8 cellular contexts compared by ENCODE assay signal in genomic region chr12:122966743-122967058, GRCh38. TPM values are rescaled to one million over a fixed set of nuclear protein-coding genes. Genes with fewer than 3 reads are reported as not detected.
DNase-seq lines count a peak whose midpoint lies in the region; ATAC-seq, FAIRE-seq and TF ChIP-seq lines count a peak whose summit lies in the region.

No MANE protein-coding gene starts in this region.

- TF ChIP-seq RAD21 in K562 (CRISPR knock-in tag; conservative IDR thresholded peaks at IDR 0.05 in 1 of 2, IDR thresholded peaks at IDR 0.05 in 1 of 2): no peak

- ATAC-seq in activated naive CD8-positive, alpha-beta T cell treated with anti-CD3 and anti-CD28 coated beads, Interleukin-2, amount 50 U/mL, for 24 hours: no peak
- ATAC-seq in K562: no peak
- no peak for ATAC-seq in HG03571 (IDR thresholded peaks at IDR 0.05; ENCODE audit: unreplicated experiment)

- H4K20me1 ChIP-seq in K562 (replicated peaks; ENCODE audit: control insufficient read depth, insufficient read depth, low read length): no peaks in the 10 kb centered on the region; the same call in 1 of the 2 replicates

- H3K27me3 Mint-ChIP-seq in activated naive CD8-positive, alpha-beta T cell: no peaks in the 10 kb centered on the region
- no peaks in the 10 kb centered on the region for H3K27me3 Mint-ChIP-seq in activated naive CD8-positive, alpha-beta T cell treated with anti-CD3 and anti-CD28 coated beads, Interleukin-2, amount 50 U/mL, for 24 hours

- H3K9me3 ChIP-seq in K562 (replicated peaks; ENCODE audit: control insufficient read depth, insufficient read depth, low read depth, low read length): no peaks in the 10 kb centered on the region
- no peaks in the 10 kb centered on the region for H3K9me3 ChIP-seq in muscle layer of duodenum (ENCODE audit: control insufficient read depth in 1 of 2, low read length in 2 of 2)
- no peaks in the 10 kb centered on the region for H3K9me3 ChIP-seq in transverse colon

- peaks cover 29 to 46% of the 10 kb centered on the region in 2 experiments for H3K4me1 ChIP-seq in K562 (replicated peaks in 1 of 2; ENCODE audit: control insufficient read depth in 2 of 2, insufficient read depth in 2 of 2, low read length in 2 of 2)
- peaks cover 0 to 31% of the 10 kb centered on the region in 2 donors for H3K4me1 ChIP-seq in muscle layer of duodenum (ENCODE audit: control insufficient read depth in 1 of 2, insufficient read depth in 2 of 2, low read length in 2 of 2)
- peaks cover 9 to 59% (median 30%) of the 10 kb centered on the region in 4 donors for H3K4me1 ChIP-seq in transverse colon

- intact Hi-C loops in K562 (cut with micrococcal nuclease): no loop called here
- intact Hi-C loops in transverse colon (cut with DNase I; ENCODE audit: low total_unique reads): no loop called here

- H3K4me3 Mint-ChIP-seq in activated naive CD8-positive, alpha-beta T cell: peak overlapping the region; percentile 55
- no peak overlapping the region for H3K4me3 Mint-ChIP-seq in activated naive CD8-positive, alpha-beta T cell treated with anti-CD3 and anti-CD28 coated beads, Interleukin-2, amount 50 U/mL, for 24 hours

- 11% methylated on average over 5 of the region's 5 CpGs for WGBS in K562 (ENCODE audit: insufficient coverage, low coverage, missing lambda C conversion rate)
- 32% methylated on average over 5 of the region's 5 CpGs; no CpG with 5 or more reads in 1 of the 2 donors for WGBS in transverse colon (ENCODE audit: low coverage in 1 of 2), 2 donors

- TF ChIP-seq POLR2A in K562 (conservative IDR thresholded peaks at IDR 0.05): no peak
- TF ChIP-seq POLR2A in transverse colon (IDR thresholded peaks at IDR 0.05): no peak

- peaks cover 9% of the 10 kb centered on the region for H3K4me1 Mint-ChIP-seq in activated naive CD8-positive, alpha-beta T cell (ENCODE audit: low read depth)
- peaks cover 4% of the 10 kb centered on the region for H3K4me1 Mint-ChIP-seq in activated naive CD8-positive, alpha-beta T cell treated with anti-CD3 and anti-CD28 coated beads, Interleukin-2, amount 50 U/mL, for 24 hours

- peaks cover 11% of the 10 kb centered on the region for H3K79me2 ChIP-seq in K562 (ENCODE audit: control insufficient read depth, insufficient read depth, low read length)

- peak overlapping the region; percentile 50 for H3K27ac Mint-ChIP-seq in activated naive CD8-positive, alpha-beta T cell
- no peak overlapping the region for H3K27ac Mint-ChIP-seq in activated naive CD8-positive, alpha-beta T cell treated with anti-CD3 and anti-CD28 coated beads, Interleukin-2, amount 50 U/mL, for 24 hours

- CTCF ChIA-PET in K562 (lab: Yijun Ruan, JAX; ENCODE audit: low intra/inter-chr PET ratio): no interaction called here

- TF ChIP-seq CTCF in K562 (IDR thresholded peaks at IDR 0.05 in 2 of 3, conservative IDR thresholded peaks at IDR 0.05 in 1 of 3; ENCODE audit: insufficient read depth in 2 of 3, low read depth in 1 of 3, low read length in 3 of 3): no peak
- TF ChIP-seq CTCF in transverse colon (IDR thresholded peaks at IDR 0.05): no peak

- H3K36me3 Mint-ChIP-seq in activated naive CD8-positive, alpha-beta T cell: no peaks in the 10 kb centered on the region
- H3K36me3 Mint-ChIP-seq in activated naive CD8-positive, alpha-beta T cell treated with anti-CD3 and anti-CD28 coated beads, Interleukin-2, amount 50 U/mL, for 24 hours (ENCODE audit: low read depth): no peaks in the 10 kb centered on the region

- DNase-seq in activated naive CD8-positive, alpha-beta T cell treated with anti-CD3 and anti-CD28 coated beads, Interleukin-2, amount 50 U/mL, for 24 hours: no peak
- no peak for DNase-seq in K562 (ENCODE audit: extremely low read depth in 1 of 4, low spot score in 3 of 4)
- no peak for DNase-seq in transverse colon
- no peak for DNase-seq in kidney tubule cell (ENCODE audit: low spot score)
- DNase-seq in DMS79 treated with DMSO at 0.1 percent for 48 hours (lab: John Stamatoyannopoulos, UW): no peak

- peaks cover 6% of the 10 kb centered on the region for H3K9me1 ChIP-seq in K562 (ENCODE audit: control insufficient read depth, insufficient read depth, low read length)

- H3K9me3 Mint-ChIP-seq in activated naive CD8-positive, alpha-beta T cell (ENCODE audit: low read depth): no peaks in the 10 kb centered on the region
- H3K9me3 Mint-ChIP-seq in activated naive CD8-positive, alpha-beta T cell treated with anti-CD3 and anti-CD28 coated beads, Interleukin-2, amount 50 U/mL, for 24 hours: no peaks in the 10 kb centered on the region

- no peak for FAIRE-seq in K562 (lab: Jason Lieb, UNC)

- H3K27ac ChIP-seq in K562 (ENCODE audit: extremely low read depth, low read depth, low read length): no peak overlapping the region
- peak overlapping the region; percentile 23 for H3K27ac ChIP-seq in muscle layer of duodenum (ENCODE audit: low read length)
- H3K27ac ChIP-seq in transverse colon: peak overlapping the region; percentile 40 to 67 (median 61)

- no peak for TF ChIP-seq EP300 in K562 (IDR thresholded peaks at IDR 0.05; ENCODE audit: low read length)
- no peak for TF ChIP-seq EP300 in transverse colon (IDR thresholded peaks at IDR 0.05; ENCODE audit: low read depth)

- peak overlapping the region in 1 of 2 experiments; percentile 87; a peak in 2 of 4 replicates for H3K9ac ChIP-seq in K562 (ENCODE audit: insufficient read depth in 1 of 2, low read depth in 2 of 2, low read length in 2 of 2)

- no peak overlapping the region for H3K4me3 ChIP-seq in K562
- H3K4me3 ChIP-seq in muscle layer of duodenum (ENCODE audit: low read depth in 1 of 2, low read length in 2 of 2): peak overlapping the region in 1 of 2 donors; percentile 83
- H3K4me3 ChIP-seq in transverse colon: peak overlapping the region in 1 of 4 donors; percentile 61

- POLR2A ChIA-PET in K562 (lab: Yijun Ruan, JAX): interaction anchor here (0.6 to 1.4 kb wide), 7 partner anchors 9 to 440 kb away, joined by 3 to 9 read pairs (median 4); partner anchors contain the start of genes KNTC1, PITPNM2 and RSRC2

- H3K36me3 ChIP-seq in K562 (ENCODE audit: control insufficient read depth, insufficient read depth, low read length) (no peaks in the 10 kb centered on the region), muscle layer of duodenum (ENCODE audit: control insufficient read depth in 1 of 2, insufficient read depth in 2 of 2, low read length in 2 of 2) (no peaks in the 10 kb centered on the region), transverse colon (no peaks in the 10 kb centered on the region)

- peak overlapping the region; percentile 54 for H3K4me2 ChIP-seq in K562 (ENCODE audit: insufficient read depth, low read length)

- H3K27me3 ChIP-seq in K562 (ENCODE audit: control insufficient read depth in 2 of 2, insufficient read depth in 2 of 2, low read length in 2 of 2): no peaks in the 10 kb centered on the region
- no peaks in the 10 kb centered on the region for H3K27me3 ChIP-seq in muscle layer of duodenum (ENCODE audit: low read depth, low read length)
- no peaks in the 10 kb centered on the region for H3K27me3 ChIP-seq in transverse colon

- BruUV-seq in K562 (replicated peaks; lab: Mats Ljungman, UMichigan): no TSS peak

- peak overlapping the region; percentile 68 for H2AFZ ChIP-seq in K562 (ENCODE audit: low read depth, low read length)

- in situ Hi-C loops in K562 (cut with MboI) (no loop called here), transverse colon (cut with MboI; ENCODE audit: low pct_ligation_motif_present in 1 of 4, low pct_unique_long_range_greater_than_20kb in 1 of 4, low sequenced_read_pairs in 3 of 4) (loop anchor here in 1 of 4 donors (25.0 kb wide), 1 partner anchor 329 kb away; no protein-coding TSS in a partner anchor)

RNA-seq across cellular contexts. Expression of gene ABCB9, which starts 0.4 kb away (rescaled TPM):
- 28.0 and 68.9 TPM in 2 replicates for total RNA-seq in K562 (2011; cell fraction: chromatin; rRNA removed; ENCODE audit: low replicate concordance)
- 41.1 and 52.0 TPM in 2 replicates for total RNA-seq in K562 (2011; cell fraction: nucleolus; rRNA removed)
- total RNA-seq in K562 (2011; cell fraction: nucleoplasm; rRNA removed): 34.1 and 35.2 TPM in 2 replicates
- total RNA-seq in K562 (2014; rRNA removed): 9.6 and 10.5 TPM in 2 replicates
- 3.9 and 4.3 TPM in 2 replicates for total RNA-seq in K562 (2014; rRNA removed; fragmentation: Illumina TruSeq; extraction: Trizol)
- total RNA-seq in K562 (2015; rRNA removed; fragmentation: Illumina TruSeq; extraction: Trizol): 6.2 and 6.5 TPM in 2 replicates
- total RNA-seq in K562 (2021): 12.0 and 12.6 TPM in 2 replicates
- polyA plus RNA-seq in K562 (2011; rRNA removed): 6.3 and 6.5 TPM in 2 replicates
- polyA plus RNA-seq in K562 (2011; cell fraction: cytosol; rRNA removed): 5.8 and 12.1 TPM in 2 replicates
- polyA plus RNA-seq in K562 (2011; cell fraction: nucleus; rRNA removed): 10.8 and 22.9 TPM in 2 replicates
- 5.0 and 6.9 TPM in 2 replicates for polyA plus RNA-seq in K562 (2012)
- 4.2 and 5.7 TPM in 2 replicates for polyA plus RNA-seq in K562 (2014; fragmentation: Illumina TruSeq; extraction: Trizol)
- polyA plus RNA-seq in K562 (2014; fragmentation: Nextera tagmentation; extraction: Ambion mirVana): under 1 TPM; 0.20 to 0.31 TPM
- polyA plus RNA-seq in K562 (2014; rRNA removed): 7.6 and 7.9 TPM in 2 replicates
- 8.5 and 9.6 TPM in 2 replicates for polyA minus RNA-seq in K562 (2011; rRNA and poly(A)+ RNA removed)
- 6.6 and 9.7 TPM in 2 replicates for polyA minus RNA-seq in K562 (2011; cell fraction: cytosol; rRNA and poly(A)+ RNA removed)
- polyA minus RNA-seq in K562 (2011; cell fraction: nucleus; rRNA and poly(A)+ RNA removed): 13.3 and 14.7 TPM in 2 replicates
- 10 to 100 TPM in 1 of 4 donors, 1 to 10 TPM in 2, under 1 TPM in 1; 0.40 to 15.3 (median 9.2) TPM for total RNA-seq in transverse colon

RNA-seq across cellular contexts. Expression of gene OGFOD2, which starts 8.3 kb away (rescaled TPM):
- 71.5 and 173 TPM in 2 replicates for total RNA-seq in K562 (2011; cell fraction: chromatin; rRNA removed; ENCODE audit: low replicate concordance)
- total RNA-seq in K562 (2011; cell fraction: nucleolus; rRNA removed): 98.1 and 99.0 TPM in 2 replicates
- total RNA-seq in K562 (2011; cell fraction: nucleoplasm; rRNA removed): 61.3 and 107 TPM in 2 replicates
- 39.0 and 40.3 TPM in 2 replicates for total RNA-seq in K562 (2014; rRNA removed)
- 5.9 and 6.4 TPM in 2 replicates for total RNA-seq in K562 (2014; rRNA removed; fragmentation: Illumina TruSeq; extraction: Trizol)
- 18.5 and 21.4 TPM in 2 replicates for total RNA-seq in K562 (2015; rRNA removed; fragmentation: Illumina TruSeq; extraction: Trizol)
- total RNA-seq in K562 (2021): 51.7 and 63.0 TPM in 2 replicates
- 27.6 and 38.3 TPM in 2 replicates for polyA plus RNA-seq in K562 (2011; rRNA removed)
- 40.5 and 99.8 TPM in 2 replicates for polyA plus RNA-seq in K562 (2011; cell fraction: cytosol; rRNA removed)
- 261 and 270 TPM in 2 replicates for polyA plus RNA-seq in K562 (2011; cell fraction: nucleus; rRNA removed)
- polyA plus RNA-seq in K562 (2012): 24.6 and 74.9 TPM in 2 replicates
- polyA plus RNA-seq in K562 (2014; fragmentation: Illumina TruSeq; extraction: Trizol): 13.5 and 29.6 TPM in 2 replicates
- 1 to 10 TPM; 1.4 to 3.8 TPM for polyA plus RNA-seq in K562 (2014; fragmentation: Nextera tagmentation; extraction: Ambion mirVana)
- polyA plus RNA-seq in K562 (2014; rRNA removed): 86.0 and 111 TPM in 2 replicates
- polyA minus RNA-seq in K562 (2011; rRNA and poly(A)+ RNA removed): 15.9 and 19.8 TPM in 2 replicates
- polyA minus RNA-seq in K562 (2011; cell fraction: cytosol; rRNA and poly(A)+ RNA removed): 16.9 and 19.2 TPM in 2 replicates
- polyA minus RNA-seq in K562 (2011; cell fraction: nucleus; rRNA and poly(A)+ RNA removed): 54.3 and 67.5 TPM in 2 replicates
- total RNA-seq in transverse colon: 10 to 100 TPM; 12.0 to 36.0 (median 18.4) TPM

RNA-seq across cellular contexts. Expression of gene ARL6IP4, which starts 13.8 kb away (rescaled TPM):
- 69.3 and 160 TPM in 2 replicates for total RNA-seq in K562 (2011; cell fraction: chromatin; rRNA removed; ENCODE audit: low replicate concordance)
- total RNA-seq in K562 (2011; cell fraction: nucleolus; rRNA removed): 133 and 147 TPM in 2 replicates
- total RNA-seq in K562 (2011; cell fraction: nucleoplasm; rRNA removed): 86.5 and 106 TPM in 2 replicates
- total RNA-seq in K562 (2014; rRNA removed) (224 and 280 TPM in 2 replicates), K562 (2014; rRNA removed; fragmentation: Illumina TruSeq; extraction: Trizol) (78.1 and 91.2 TPM in 2 replicates), K562 (2015; rRNA removed; fragmentation: Illumina TruSeq; extraction: Trizol) (171 and 180 TPM in 2 replicates), K562 (2021) (164 and 167 TPM in 2 replicates), transverse colon (100 to 1,000 TPM in 3 of 4 donors, 10 to 100 TPM in 1; 77.4 to 225 (median 184) TPM)
- polyA plus RNA-seq in K562 (2011; rRNA removed) (128 and 132 TPM in 2 replicates), K562 (2014; fragmentation: Illumina TruSeq; extraction: Trizol) (151 and 170 TPM in 2 replicates), K562 (2014; fragmentation: Nextera tagmentation; extraction: Ambion mirVana) (1 to 10 TPM; 2.4 to 4.8 TPM), K562 (2014; rRNA removed) (242 and 255 TPM in 2 replicates)
- 110 and 136 TPM in 2 replicates for polyA plus RNA-seq in K562 (2011; cell fraction: cytosol; rRNA removed)
- polyA plus RNA-seq in K562 (2011; cell fraction: nucleus; rRNA removed): 328 and 373 TPM in 2 replicates
- polyA plus RNA-seq in K562 (2012): 163 and 245 TPM in 2 replicates
- 33.8 and 41.5 TPM in 2 replicates for polyA minus RNA-seq in K562 (2011; rRNA and poly(A)+ RNA removed)
- polyA minus RNA-seq in K562 (2011; cell fraction: cytosol; rRNA and poly(A)+ RNA removed): 34.7 and 36.8 TPM in 2 replicates
- polyA minus RNA-seq in K562 (2011; cell fraction: nucleus; rRNA and poly(A)+ RNA removed): 21.8 and 31.0 TPM in 2 replicates
